ENCODE assay signal across 23 cellular contexts in genomic region chr6:44341095-44341890, GRCh38. TPM values are rescaled to one million over a fixed set of nuclear protein-coding genes. Genes with fewer than 3 reads are reported as not detected.
"Had no signal": no experiment of that assay in that cellular context is flagged by ENCODE, and none has a peak within 500 bp of the region (broad histone marks: within the 10 kb centered on the region; RNA-seq: fewer than 3 reads in every experiment).

No MANE protein-coding gene starts in this region.

- H3K9me3 Mint-ChIP-seq: dendritic cell treated with granulocyte-macrophage colony-stimulating factor and Interleukin-4, amounts not matched to agents 40 ng/mL and 50 ng/mL, for 4 days; naive thymus-derived CD8-positive, alpha-beta T cell; neural crest cell; stimulated activated effector memory CD8-positive, alpha-beta T cell treated with anti-CD3 and anti-CD28 coated beads, Interleukin-12 subunit alpha, Interleukin-12 subunit beta, amount 100 ng/mL, for 72 hours had no signal

- H3K36me3 ChIP-seq: ovary, right lobe of liver, suprapubic skin, thyroid gland, upper lobe of left lung, uterus had no signal

- H3K27ac Mint-ChIP-seq: dendritic cell treated with granulocyte-macrophage colony-stimulating factor and Interleukin-4, amounts not matched to agents 40 ng/mL and 50 ng/mL, for 4 days; naive thymus-derived CD8-positive, alpha-beta T cell; stimulated activated effector memory CD8-positive, alpha-beta T cell treated with anti-CD3 and anti-CD28 coated beads, Interleukin-12 subunit alpha, Interleukin-12 subunit beta, amount 100 ng/mL, for 72 hours had no signal

- H3K27me3 ChIP-seq: ovary, right lobe of liver, thyroid gland, uterus had no signal

- H3K4me1 Mint-ChIP-seq: stimulated activated effector memory CD8-positive, alpha-beta T cell treated with anti-CD3 and anti-CD28 coated beads, Interleukin-12 subunit alpha, Interleukin-12 subunit beta, amount 100 ng/mL, for 72 hours had no signal

- H3K36me3 Mint-ChIP-seq: naive thymus-derived CD8-positive, alpha-beta T cell; stimulated activated effector memory CD8-positive, alpha-beta T cell treated with anti-CD3 and anti-CD28 coated beads, Interleukin-12 subunit alpha, Interleukin-12 subunit beta, amount 100 ng/mL, for 72 hours had no signal

- H3K27ac ChIP-seq: hepatocyte, right lobe of liver, suprapubic skin, thyroid gland, upper lobe of left lung, uterus had no signal

- H3K4me3 Mint-ChIP-seq: dendritic cell treated with granulocyte-macrophage colony-stimulating factor and Interleukin-4, amounts not matched to agents 40 ng/mL and 50 ng/mL, for 4 days; naive thymus-derived CD8-positive, alpha-beta T cell; neural crest cell; stimulated activated effector memory CD8-positive, alpha-beta T cell treated with anti-CD3 and anti-CD28 coated beads, Interleukin-12 subunit alpha, Interleukin-12 subunit beta, amount 100 ng/mL, for 72 hours had no signal

- ATAC-seq: left lobe of liver; mucosa of descending colon; naive thymus-derived CD8-positive, alpha-beta T cell; right lobe of liver; stimulated activated effector memory CD8-positive, alpha-beta T cell treated with anti-CD3 and anti-CD28 coated beads, Interleukin-12 subunit alpha, Interleukin-12 subunit beta, amount 100 ng/mL, for 72 hours; stimulated activated naive CD8-positive, alpha-beta T cell treated with anti-CD3 and anti-CD28 coated beads, Interleukin-15, Interleukin-2, amounts not matched to agents 100 U/mL and 50 U/mL, for 24 hours had no signal

- DNase-seq: effector CD4-positive, alpha-beta T cell; foreskin melanocyte; mammary epithelial cell; mucosa of descending colon; naive thymus-derived CD8-positive, alpha-beta T cell; right lobe of liver; stimulated activated CD4-positive, alpha-beta T cell treated with anti-CD3 and anti-CD28 coated beads, Interleukin-4, amount 100 ng/mL, for 1 hour; stimulated activated CD8-positive, alpha-beta memory T cell treated with anti-CD3 and anti-CD28 coated beads, Interleukin-4, amount 100 ng/mL, for 48 hours; stimulated activated naive CD8-positive, alpha-beta T cell treated with anti-CD3 and anti-CD28 coated beads, Interleukin-15, Interleukin-2, amounts not matched to agents 100 U/mL and 50 U/mL, for 24 hours; thyroid gland; upper lobe of left lung; uterus had no signal

- H3K4me3 ChIP-seq: hepatocyte, mucosa of descending colon, ovary, thyroid gland, uterus had no signal

- H3K9me3 ChIP-seq: mucosa of descending colon, ovary, right lobe of liver, suprapubic skin, thyroid gland, upper lobe of left lung, uterus had no signal

- H3K4me1 ChIP-seq: uterus had no signal

RNA-seq across cellular contexts. Expression of gene SPATS1, which starts 1.2 kb away (rescaled TPM):
- total RNA-seq: hepatocyte; kidney epithelial cell; left lobe of liver; mammary epithelial cell; mesenteric fat pad; mucosa of descending colon; naive thymus-derived CD8-positive, alpha-beta T cell; neural crest cell; posterior vena cava; right lobe of liver; suprapubic skin; thyroid gland had no signal
- polyA plus RNA-seq: esophagus; hepatocyte; mammary epithelial cell; naive thymus-derived CD8-positive, alpha-beta T cell; ovary had no signal
